Comparison of ENCODE assay signal across 9 cellular contexts in the genomic region with DNA sequence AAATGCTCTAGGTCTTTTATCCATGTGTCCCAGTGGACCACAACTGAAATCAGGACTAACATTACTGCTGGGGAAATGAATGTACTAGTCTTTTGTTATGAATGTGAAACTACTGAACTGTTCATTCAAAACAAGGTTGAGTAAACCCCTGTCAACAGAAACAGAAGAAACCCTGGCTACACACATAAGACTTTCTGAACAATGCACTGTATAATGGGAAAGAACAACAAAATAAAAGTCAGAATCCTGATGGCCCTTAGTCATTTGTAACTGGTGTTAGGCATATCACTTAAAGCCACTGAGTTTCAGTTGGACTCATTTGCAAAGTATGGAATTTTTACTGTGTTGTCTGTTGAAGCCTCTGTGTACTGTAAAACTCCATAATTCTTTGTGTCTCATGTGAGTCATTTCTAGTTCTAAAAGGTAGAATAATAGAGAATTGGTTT.
DNase-seq lines count a peak whose midpoint lies in the region; ATAC-seq and TF ChIP-seq lines count a peak whose summit lies in the region.
"Had no signal": no experiment of that assay in that cellular context is flagged by ENCODE, and none has a peak within 500 bp of the region (broad histone marks: within the 10 kb centered on the region; RNA-seq: fewer than 3 reads in every experiment).

No MANE protein-coding gene starts in this region.

- no peak overlapping the region for H3K27ac ChIP-seq in transverse colon
- H3K27ac ChIP-seq: RWPE1 had no signal

- no peak for TF ChIP-seq EP300 in transverse colon (IDR thresholded peaks at IDR 0.05; ENCODE audit: low read depth)

- DNase-seq in ELR (ENCODE audit: low read depth) (peak; percentile 12), astrocyte of the spinal cord (ENCODE audit: low read depth, low spot score) (peak; percentile 31), CD1c-positive myeloid dendritic cell (ENCODE audit: extremely low spot score) (no peak), NCI-H1436 treated with DMSO at 0.1 percent for 48 hours (lab: John Stamatoyannopoulos, UW) (no peak), transverse colon (no peak)
- DNase-seq in stimulated activated CD4-positive, alpha-beta T cell treated with anti-CD3 and anti-CD28 coated beads, Interleukin-15, amount 100 ng/mL, for 24 hours, result no peak

- no peaks in the 10 kb centered on the region for H3K4me1 ChIP-seq in transverse colon

- H3K27me3 ChIP-seq in transverse colon, result no peaks in the 10 kb centered on the region

- intact Hi-C loops in transverse colon (cut with DNase I; ENCODE audit: low total_unique reads), result no loop called here

- no peak for TF ChIP-seq POLR2A in transverse colon (IDR thresholded peaks at IDR 0.05)

- in situ Hi-C loops in astrocyte of the spinal cord (cut with HindIII; ENCODE audit: low sequenced_read_pairs) (no loop called here), transverse colon (cut with MboI; ENCODE audit: low pct_ligation_motif_present in 1 of 4, low pct_unique_long_range_greater_than_20kb in 1 of 4, low sequenced_read_pairs in 3 of 4) (no loop called here)

- peaks cover 0 to 9% (median 3%) of the 10 kb centered on the region in 4 donors for H3K36me3 ChIP-seq in transverse colon

- no peaks in the 10 kb centered on the region for H3K9me3 ChIP-seq in transverse colon

- no peak overlapping the region for H3K4me3 ChIP-seq in astrocyte of the spinal cord (ENCODE audit: low read depth, low read length)
- no peak overlapping the region for H3K4me3 ChIP-seq in transverse colon

- no peak for TF ChIP-seq CTCF in astrocyte of the spinal cord (IDR thresholded peaks at IDR 0.05; ENCODE audit: low read depth, low read length)
- no peak for TF ChIP-seq CTCF in transverse colon (IDR thresholded peaks at IDR 0.05)

- ATAC-seq in GM19351 (IDR thresholded peaks at IDR 0.05; ENCODE audit: unreplicated experiment) (peak; percentile 88), HG03108 (IDR thresholded peaks at IDR 0.05; ENCODE audit: unreplicated experiment) (peak; percentile 76)

Comparison
In these comparisons a context has a peak if more than half of its experiments do, and no peak if none do; other contexts are left out.
1. DNase-seq: peak in ELR (single experiment) and astrocyte of the spinal cord (single experiment); none in CD1c-positive myeloid dendritic cell (single experiment), NCI-H1436 treated with DMSO at 0.1 percent for 48 hours (single experiment), transverse colon (single experiment) and stimulated activated CD4-positive, alpha-beta T cell treated with anti-CD3 and anti-CD28 coated beads, Interleukin-15, amount 100 ng/mL, for 24 hours (single experiment).